ENCODE assay signal across 1 cellular context in the genomic region with DNA sequence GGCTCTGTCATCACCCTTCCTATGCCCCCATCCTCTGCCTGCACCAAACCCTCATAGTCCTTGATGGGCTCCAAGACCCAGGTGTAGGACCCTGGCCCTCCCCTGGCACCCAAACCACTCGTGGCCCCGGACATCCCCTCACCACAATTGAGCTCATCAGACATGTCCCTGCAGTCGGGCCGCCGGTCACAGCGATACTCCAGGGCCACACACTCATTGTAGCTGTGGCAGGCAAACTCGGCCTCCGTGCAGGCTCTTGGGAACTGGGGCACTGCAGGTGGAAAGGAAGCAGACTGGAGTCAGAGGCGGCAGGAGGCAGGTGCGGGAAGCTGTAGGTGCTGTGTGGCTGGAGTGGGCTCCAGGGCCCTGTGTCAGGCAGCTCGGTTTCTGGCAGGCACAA.
TF ChIP-seq lines count a peak whose summit lies in the region.

No MANE protein-coding gene starts in this region.

TF ChIP-seq in H1, 55 proteins besides CTCF, POLR2A, EP300 and RAD21:
- TF ChIP-seq YY1 (IDR thresholded peaks at IDR 0.05; ENCODE audit: low read depth, low read length), result no peak
- no peak for TF ChIP-seq POU5F1 (IDR thresholded peaks at IDR 0.05; ENCODE audit: low read depth, low read length)
- TF ChIP-seq BACH1 (IDR thresholded peaks at IDR 0.05; ENCODE audit: low read length), result no peak
- TF ChIP-seq CHD2 (IDR thresholded peaks at IDR 0.05; ENCODE audit: low read length), result no peak
- no peak for TF ChIP-seq BRCA1 (IDR thresholded peaks at IDR 0.05; ENCODE audit: low read depth, low read length)
- TF ChIP-seq, protein P1, sequence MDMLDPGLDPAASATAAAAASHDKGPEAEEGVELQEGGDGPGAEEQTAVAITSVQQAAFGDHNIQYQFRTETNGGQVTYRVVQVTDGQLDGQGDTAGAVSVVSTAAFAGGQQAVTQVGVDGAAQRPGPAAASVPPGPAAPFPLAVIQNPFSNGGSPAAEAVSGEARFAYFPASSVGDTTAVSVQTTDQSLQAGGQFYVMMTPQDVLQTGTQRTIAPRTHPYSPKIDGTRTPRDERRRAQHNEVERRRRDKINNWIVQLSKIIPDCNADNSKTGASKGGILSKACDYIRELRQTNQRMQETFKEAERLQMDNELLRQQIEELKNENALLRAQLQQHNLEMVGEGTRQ (IDR thresholded peaks at IDR 0.05; ENCODE audit: low read length), result no peak
- no peak for TF ChIP-seq RBBP5 (IDR thresholded peaks at IDR 0.05; ENCODE audit: borderline replicate concordance, low read depth, low read length)
- no peak for TF ChIP-seq CREB1 (IDR thresholded peaks at IDR 0.05)
- TF ChIP-seq SRF (IDR thresholded peaks at IDR 0.05; ENCODE audit: low read depth, low read length), result no peak
- no peak for TF ChIP-seq CEBPB (IDR thresholded peaks at IDR 0.05; ENCODE audit: low read depth, low read length)
- TF ChIP-seq, protein P2, sequence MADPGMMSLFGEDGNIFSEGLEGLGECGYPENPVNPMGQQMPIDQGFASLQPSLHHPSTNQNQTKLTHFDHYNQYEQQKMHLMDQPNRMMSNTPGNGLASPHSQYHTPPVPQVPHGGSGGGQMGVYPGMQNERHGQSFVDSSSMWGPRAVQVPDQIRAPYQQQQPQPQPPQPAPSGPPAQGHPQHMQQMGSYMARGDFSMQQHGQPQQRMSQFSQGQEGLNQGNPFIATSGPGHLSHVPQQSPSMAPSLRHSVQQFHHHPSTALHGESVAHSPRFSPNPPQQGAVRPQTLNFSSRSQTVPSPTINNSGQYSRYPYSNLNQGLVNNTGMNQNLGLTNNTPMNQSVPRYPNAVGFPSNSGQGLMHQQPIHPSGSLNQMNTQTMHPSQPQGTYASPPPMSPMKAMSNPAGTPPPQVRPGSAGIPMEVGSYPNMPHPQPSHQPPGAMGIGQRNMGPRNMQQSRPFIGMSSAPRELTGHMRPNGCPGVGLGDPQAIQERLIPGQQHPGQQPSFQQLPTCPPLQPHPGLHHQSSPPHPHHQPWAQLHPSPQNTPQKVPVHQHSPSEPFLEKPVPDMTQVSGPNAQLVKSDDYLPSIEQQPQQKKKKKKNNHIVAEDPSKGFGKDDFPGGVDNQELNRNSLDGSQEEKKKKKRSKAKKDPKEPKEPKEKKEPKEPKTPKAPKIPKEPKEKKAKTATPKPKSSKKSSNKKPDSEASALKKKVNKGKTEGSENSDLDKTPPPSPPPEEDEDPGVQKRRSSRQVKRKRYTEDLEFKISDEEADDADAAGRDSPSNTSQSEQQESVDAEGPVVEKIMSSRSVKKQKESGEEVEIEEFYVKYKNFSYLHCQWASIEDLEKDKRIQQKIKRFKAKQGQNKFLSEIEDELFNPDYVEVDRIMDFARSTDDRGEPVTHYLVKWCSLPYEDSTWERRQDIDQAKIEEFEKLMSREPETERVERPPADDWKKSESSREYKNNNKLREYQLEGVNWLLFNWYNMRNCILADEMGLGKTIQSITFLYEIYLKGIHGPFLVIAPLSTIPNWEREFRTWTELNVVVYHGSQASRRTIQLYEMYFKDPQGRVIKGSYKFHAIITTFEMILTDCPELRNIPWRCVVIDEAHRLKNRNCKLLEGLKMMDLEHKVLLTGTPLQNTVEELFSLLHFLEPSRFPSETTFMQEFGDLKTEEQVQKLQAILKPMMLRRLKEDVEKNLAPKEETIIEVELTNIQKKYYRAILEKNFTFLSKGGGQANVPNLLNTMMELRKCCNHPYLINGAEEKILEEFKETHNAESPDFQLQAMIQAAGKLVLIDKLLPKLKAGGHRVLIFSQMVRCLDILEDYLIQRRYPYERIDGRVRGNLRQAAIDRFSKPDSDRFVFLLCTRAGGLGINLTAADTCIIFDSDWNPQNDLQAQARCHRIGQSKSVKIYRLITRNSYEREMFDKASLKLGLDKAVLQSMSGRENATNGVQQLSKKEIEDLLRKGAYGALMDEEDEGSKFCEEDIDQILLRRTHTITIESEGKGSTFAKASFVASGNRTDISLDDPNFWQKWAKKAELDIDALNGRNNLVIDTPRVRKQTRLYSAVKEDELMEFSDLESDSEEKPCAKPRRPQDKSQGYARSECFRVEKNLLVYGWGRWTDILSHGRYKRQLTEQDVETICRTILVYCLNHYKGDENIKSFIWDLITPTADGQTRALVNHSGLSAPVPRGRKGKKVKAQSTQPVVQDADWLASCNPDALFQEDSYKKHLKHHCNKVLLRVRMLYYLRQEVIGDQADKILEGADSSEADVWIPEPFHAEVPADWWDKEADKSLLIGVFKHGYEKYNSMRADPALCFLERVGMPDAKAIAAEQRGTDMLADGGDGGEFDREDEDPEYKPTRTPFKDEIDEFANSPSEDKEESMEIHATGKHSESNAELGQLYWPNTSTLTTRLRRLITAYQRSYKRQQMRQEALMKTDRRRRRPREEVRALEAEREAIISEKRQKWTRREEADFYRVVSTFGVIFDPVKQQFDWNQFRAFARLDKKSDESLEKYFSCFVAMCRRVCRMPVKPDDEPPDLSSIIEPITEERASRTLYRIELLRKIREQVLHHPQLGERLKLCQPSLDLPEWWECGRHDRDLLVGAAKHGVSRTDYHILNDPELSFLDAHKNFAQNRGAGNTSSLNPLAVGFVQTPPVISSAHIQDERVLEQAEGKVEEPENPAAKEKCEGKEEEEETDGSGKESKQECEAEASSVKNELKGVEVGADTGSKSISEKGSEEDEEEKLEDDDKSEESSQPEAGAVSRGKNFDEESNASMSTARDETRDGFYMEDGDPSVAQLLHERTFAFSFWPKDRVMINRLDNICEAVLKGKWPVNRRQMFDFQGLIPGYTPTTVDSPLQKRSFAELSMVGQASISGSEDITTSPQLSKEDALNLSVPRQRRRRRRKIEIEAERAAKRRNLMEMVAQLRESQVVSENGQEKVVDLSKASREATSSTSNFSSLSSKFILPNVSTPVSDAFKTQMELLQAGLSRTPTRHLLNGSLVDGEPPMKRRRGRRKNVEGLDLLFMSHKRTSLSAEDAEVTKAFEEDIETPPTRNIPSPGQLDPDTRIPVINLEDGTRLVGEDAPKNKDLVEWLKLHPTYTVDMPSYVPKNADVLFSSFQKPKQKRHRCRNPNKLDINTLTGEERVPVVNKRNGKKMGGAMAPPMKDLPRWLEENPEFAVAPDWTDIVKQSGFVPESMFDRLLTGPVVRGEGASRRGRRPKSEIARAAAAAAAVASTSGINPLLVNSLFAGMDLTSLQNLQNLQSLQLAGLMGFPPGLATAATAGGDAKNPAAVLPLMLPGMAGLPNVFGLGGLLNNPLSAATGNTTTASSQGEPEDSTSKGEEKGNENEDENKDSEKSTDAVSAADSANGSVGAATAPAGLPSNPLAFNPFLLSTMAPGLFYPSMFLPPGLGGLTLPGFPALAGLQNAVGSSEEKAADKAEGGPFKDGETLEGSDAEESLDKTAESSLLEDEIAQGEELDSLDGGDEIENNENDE (IDR thresholded peaks at IDR 0.05; ENCODE audit: insufficient replicate concordance, low read length), result no peak
- TF ChIP-seq, protein P3, sequence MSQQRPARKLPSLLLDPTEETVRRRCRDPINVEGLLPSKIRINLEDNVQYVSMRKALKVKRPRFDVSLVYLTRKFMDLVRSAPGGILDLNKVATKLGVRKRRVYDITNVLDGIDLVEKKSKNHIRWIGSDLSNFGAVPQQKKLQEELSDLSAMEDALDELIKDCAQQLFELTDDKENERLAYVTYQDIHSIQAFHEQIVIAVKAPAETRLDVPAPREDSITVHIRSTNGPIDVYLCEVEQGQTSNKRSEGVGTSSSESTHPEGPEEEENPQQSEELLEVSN (IDR thresholded peaks at IDR 0.05), result no peak
- TF ChIP-seq RFX5 (IDR thresholded peaks at IDR 0.05; ENCODE audit: borderline replicate concordance, low read depth, low read length), result no peak
- no peak for TF ChIP-seq KDM5A (IDR thresholded peaks at IDR 0.05; ENCODE audit: low read length)
- no peak for TF ChIP-seq EZH2 (IDR thresholded peaks at IDR 0.05; ENCODE audit: low read depth, low read length, severe bottlenecking)
- no peak for TF ChIP-seq POLR2AphosphoS5 (IDR thresholded peaks at IDR 0.05; ENCODE audit: low read depth, low read length)
- TF ChIP-seq CTBP2 (IDR thresholded peaks at IDR 0.05; ENCODE audit: borderline replicate concordance, insufficient read depth, insufficient read length, low read length), result no peak
- TF ChIP-seq CHD1 (IDR thresholded peaks at IDR 0.05; ENCODE audit: low read depth, low read length), result no peak
TF ChIP-seq in H1: peak in this region for 0.
